Comparison of ENCODE assay signal across 8 cellular contexts in genomic region chr12:99043319-99043914, GRCh38.
DNase-seq lines count a peak whose midpoint lies in the region; ATAC-seq, FAIRE-seq and TF ChIP-seq lines count a peak whose summit lies in the region.

No MANE protein-coding gene starts in this region.

- H3K4me3 ChIP-seq in fibroblast of mammary gland (ENCODE audit: control insufficient read depth, low read depth, low read length) (no peak overlapping the region), neural progenitor cell (no peak overlapping the region)

- no peaks in the 10 kb centered on the region for H4K20me1 ChIP-seq in neural progenitor cell (ENCODE audit: low read depth)

- no peak overlapping the region for H3K4me3 Mint-ChIP-seq in activated CD8-positive, alpha-beta T cell treated with anti-CD3 and anti-CD28 coated beads, Interleukin-2, amount 10 ng/mL, durations not matched to agents 7 days and 5 days
- no peak overlapping the region for H3K4me3 Mint-ChIP-seq in neural progenitor cell

- no peaks in the 10 kb centered on the region for H3F3A ChIP-seq in neural progenitor cell (ENCODE audit: low read depth)

- peaks cover 11% of the 10 kb centered on the region for H3K9me3 Mint-ChIP-seq in activated CD8-positive, alpha-beta T cell treated with anti-CD3 and anti-CD28 coated beads, Interleukin-2, amount 10 ng/mL, durations not matched to agents 7 days and 5 days (ENCODE audit: insufficient read depth)
- H3K9me3 Mint-ChIP-seq in neural progenitor cell, result peaks cover 24% of the 10 kb centered on the region

- no peaks in the 10 kb centered on the region for H3K36me3 ChIP-seq in neural progenitor cell

- no peaks in the 10 kb centered on the region for H3K4me1 Mint-ChIP-seq in activated CD8-positive, alpha-beta T cell treated with anti-CD3 and anti-CD28 coated beads, Interleukin-2, amount 10 ng/mL, durations not matched to agents 7 days and 5 days (ENCODE audit: low read depth)
- H3K4me1 Mint-ChIP-seq in neural progenitor cell, result peaks cover 6% of the 10 kb centered on the region

- DNase-seq in Right ventricle myocardium inferior (ENCODE audit: missing footprints), result peak; percentile 74
- no peak for DNase-seq in cardiac septum (ENCODE audit: low spot score)
- peak; percentile 53 for DNase-seq in NCI-H526 treated with DMSO at 0.1 percent for 48 hours (lab: John Stamatoyannopoulos, UW)
- DNase-seq in activated CD8-positive, alpha-beta T cell treated with anti-CD3 and anti-CD28 coated beads, Interleukin-2, amount 10 ng/mL, durations not matched to agents 7 days and 5 days, result peak; percentile 55
- peak; percentile 68 for DNase-seq in fibroblast of mammary gland (ENCODE audit: low read depth)
- peak; percentile 82 for DNase-seq in neural progenitor cell (ENCODE audit: low spot score)
- DNase-seq in urothelium cell line (ENCODE audit: low spot score), result peak; percentile 26

- CTCF ChIA-PET in activated CD8-positive, alpha-beta T cell treated with anti-CD3 and anti-CD28 coated beads, Interleukin-2, amount 10 ng/mL, durations not matched to agents 7 days and 5 days (lab: Charles Lee), result interaction anchor here (0.9 to 2.1 kb wide), 7 partner anchors 11 to 726 kb away, joined by 3 to 12 read pairs (median 5); no protein-coding TSS in a partner anchor

- no peaks in the 10 kb centered on the region for H3K4me1 ChIP-seq in neural progenitor cell

- ATAC-seq in Right ventricle myocardium inferior, result no peak
- peak; percentile 61 for ATAC-seq in HG03280 (IDR thresholded peaks at IDR 0.05; ENCODE audit: unreplicated experiment)
- no peak for ATAC-seq in activated CD8-positive, alpha-beta T cell treated with anti-CD3 and anti-CD28 coated beads, Interleukin-2, amount 10 ng/mL, durations not matched to agents 7 days and 5 days

- intact Hi-C loops in Right ventricle myocardium inferior (cut with DNase I) (loop anchor here (10.0 kb wide), 1 partner anchor 721 kb away; no protein-coding TSS in a partner anchor), cardiac septum (cut with DNase I) (no loop called here)

- peaks cover 6% of the 10 kb centered on the region for H3K9me3 ChIP-seq in neural progenitor cell (ENCODE audit: low read depth)

- H3K36me3 Mint-ChIP-seq in activated CD8-positive, alpha-beta T cell treated with anti-CD3 and anti-CD28 coated beads, Interleukin-2, amount 10 ng/mL, durations not matched to agents 7 days and 5 days (ENCODE audit: low read depth), result no peaks in the 10 kb centered on the region
- peaks cover 15% of the 10 kb centered on the region for H3K36me3 Mint-ChIP-seq in neural progenitor cell

- no peak for FAIRE-seq in urothelium cell line (lab: Jason Lieb, UNC)

- no peak overlapping the region for H3K9ac ChIP-seq in neural progenitor cell

- H3K27ac ChIP-seq in neural progenitor cell, result no peak overlapping the region

- no peaks in the 10 kb centered on the region for H3K27me3 ChIP-seq in neural progenitor cell

- no peaks in the 10 kb centered on the region for H3K79me2 ChIP-seq in neural progenitor cell (ENCODE audit: low read depth)

- POLR2A ChIA-PET in activated CD8-positive, alpha-beta T cell treated with anti-CD3 and anti-CD28 coated beads, Interleukin-2, amount 10 ng/mL, durations not matched to agents 7 days and 5 days (lab: Charles Lee), result no interaction called here

- H3K4me2 ChIP-seq in neural progenitor cell, result no peak overlapping the region

- H3K27ac Mint-ChIP-seq in activated CD8-positive, alpha-beta T cell treated with anti-CD3 and anti-CD28 coated beads, Interleukin-2, amount 10 ng/mL, durations not matched to agents 7 days and 5 days, result no peak overlapping the region
- no peak overlapping the region for H3K27ac Mint-ChIP-seq in neural progenitor cell

- no peak overlapping the region for H2AFZ ChIP-seq in neural progenitor cell (replicated peaks)

- TF ChIP-seq CTCF in fibroblast of mammary gland (conservative IDR thresholded peaks at IDR 0.05; ENCODE audit: control insufficient read depth, insufficient read depth, low read depth, low read length) (peak; percentile 91), neural progenitor cell (IDR thresholded peaks at IDR 0.05) (peak; percentile 99)

- H3K27me3 Mint-ChIP-seq in activated CD8-positive, alpha-beta T cell treated with anti-CD3 and anti-CD28 coated beads, Interleukin-2, amount 10 ng/mL, durations not matched to agents 7 days and 5 days (ENCODE audit: low read depth), result no peaks in the 10 kb centered on the region
- no peaks in the 10 kb centered on the region for H3K27me3 Mint-ChIP-seq in neural progenitor cell (ENCODE audit: insufficient read depth, low read depth)
